ENCODE assay signal across 1 cellular context in the genomic region with DNA sequence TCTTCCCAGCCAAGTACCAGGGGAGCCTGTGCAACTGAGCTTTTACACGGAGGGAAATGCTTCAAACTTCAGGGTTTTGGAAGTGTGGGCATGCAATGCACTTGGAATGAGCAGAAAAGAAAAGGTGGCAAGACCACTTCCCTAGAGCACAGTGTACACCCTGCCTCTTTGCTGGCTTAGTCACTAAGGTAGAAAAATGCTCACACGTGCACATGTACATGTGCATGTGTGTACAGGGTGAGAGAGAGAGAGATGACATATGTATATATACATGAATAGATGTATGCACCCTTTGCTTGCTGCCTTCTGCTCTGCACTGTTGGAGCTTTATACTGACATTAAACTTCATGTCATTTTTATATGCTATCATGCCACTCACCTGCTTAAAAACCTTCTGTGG.
TF ChIP-seq lines count a peak whose summit lies in the region.

No MANE protein-coding gene starts in this region.

TF ChIP-seq in K562, 482 proteins besides CTCF, POLR2A, EP300 and RAD21:
- TF ChIP-seq TRIM28 (IDR thresholded peaks at IDR 0.05) = no peak
- TF ChIP-seq GABPB1 (CRISPR knock-in tag; IDR thresholded peaks at IDR 0.05) = no peak
- TF ChIP-seq ZNF384 (IDR thresholded peaks at IDR 0.05; ENCODE audit: low read depth, low read length) = no peak
- TF ChIP-seq CHAMP1 (IDR thresholded peaks at IDR 0.05) = no peak
- TF ChIP-seq, protein P1, sequence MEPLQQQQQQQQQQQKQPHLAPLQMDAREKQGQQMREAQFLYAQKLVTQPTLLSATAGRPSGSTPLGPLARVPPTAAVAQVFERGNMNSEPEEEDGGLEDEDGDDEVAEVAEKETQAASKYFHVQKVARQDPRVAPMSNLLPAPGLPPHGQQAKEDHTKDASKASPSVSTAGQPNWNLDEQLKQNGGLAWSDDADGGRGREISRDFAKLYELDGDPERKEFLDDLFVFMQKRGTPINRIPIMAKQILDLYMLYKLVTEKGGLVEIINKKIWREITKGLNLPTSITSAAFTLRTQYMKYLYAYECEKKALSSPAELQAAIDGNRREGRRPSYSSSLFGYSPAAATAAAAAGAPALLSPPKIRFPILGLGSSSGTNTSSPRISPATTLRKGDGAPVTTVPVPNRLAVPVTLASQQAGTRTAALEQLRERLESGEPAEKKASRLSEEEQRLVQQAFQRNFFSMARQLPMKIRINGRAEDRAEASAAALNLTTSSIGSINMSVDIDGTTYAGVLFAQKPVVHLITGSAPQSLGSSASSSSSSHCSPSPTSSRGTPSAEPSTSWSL (CRISPR knock-in tag; IDR thresholded peaks at IDR 0.05; ENCODE audit: borderline replicate concordance) = no peak
- no peak for TF ChIP-seq HOXB6 (CRISPR knock-in tag; IDR thresholded peaks at IDR 0.05; ENCODE audit: borderline replicate concordance)
- no peak for TF ChIP-seq TGIF2 (CRISPR knock-in tag; IDR thresholded peaks at IDR 0.05)
- TF ChIP-seq MEIS2 (IDR thresholded peaks at IDR 0.05; ENCODE audit: partially characterized antibody) = no peak
- TF ChIP-seq, protein P2, sequence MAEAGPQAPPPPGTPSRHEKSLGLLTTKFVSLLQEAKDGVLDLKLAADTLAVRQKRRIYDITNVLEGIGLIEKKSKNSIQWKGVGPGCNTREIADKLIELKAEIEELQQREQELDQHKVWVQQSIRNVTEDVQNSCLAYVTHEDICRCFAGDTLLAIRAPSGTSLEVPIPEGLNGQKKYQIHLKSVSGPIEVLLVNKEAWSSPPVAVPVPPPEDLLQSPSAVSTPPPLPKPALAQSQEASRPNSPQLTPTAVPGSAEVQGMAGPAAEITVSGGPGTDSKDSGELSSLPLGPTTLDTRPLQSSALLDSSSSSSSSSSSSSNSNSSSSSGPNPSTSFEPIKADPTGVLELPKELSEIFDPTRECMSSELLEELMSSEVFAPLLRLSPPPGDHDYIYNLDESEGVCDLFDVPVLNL (CRISPR knock-in tag; IDR thresholded peaks at IDR 0.05; ENCODE audit: low read depth) = no peak
- no peak for TF ChIP-seq NR2C2 (CRISPR knock-in tag; IDR thresholded peaks at IDR 0.05)
- no peak for TF ChIP-seq NR2C2 (tag; IDR thresholded peaks at IDR 0.05)
- no peak for TF ChIP-seq EHMT2 (IDR thresholded peaks at IDR 0.05)
- TF ChIP-seq POLR3A (IDR thresholded peaks at IDR 0.05; ENCODE audit: borderline replicate concordance, extremely low read depth, insufficient read depth, insufficient read length) = no peak
- TF ChIP-seq, protein P3, sequence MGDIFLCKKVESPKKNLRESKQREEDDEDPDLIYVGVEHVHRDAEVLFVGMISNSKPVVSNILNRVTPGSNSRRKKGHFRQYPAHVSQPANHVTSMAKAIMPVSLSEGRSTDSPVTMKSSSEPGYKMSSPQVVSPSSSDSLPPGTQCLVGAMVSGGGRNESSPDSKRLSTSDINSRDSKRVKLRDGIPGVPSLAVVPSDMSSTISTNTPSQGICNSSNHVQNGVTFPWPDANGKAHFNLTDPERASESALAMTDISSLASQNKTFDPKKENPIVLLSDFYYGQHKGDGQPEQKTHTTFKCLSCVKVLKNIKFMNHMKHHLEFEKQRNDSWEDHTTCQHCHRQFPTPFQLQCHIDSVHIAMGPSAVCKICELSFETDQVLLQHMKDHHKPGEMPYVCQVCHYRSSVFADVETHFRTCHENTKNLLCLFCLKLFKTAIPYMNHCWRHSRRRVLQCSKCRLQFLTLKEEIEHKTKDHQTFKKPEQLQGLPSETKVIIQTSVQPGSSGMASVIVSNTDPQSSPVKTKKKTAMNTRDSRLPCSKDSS (IDR thresholded peaks at IDR 0.05; ENCODE audit: low read depth, partially characterized antibody) = no peak
- TF ChIP-seq ZNF444 (CRISPR knock-in tag; IDR thresholded peaks at IDR 0.05) = no peak
- no peak for TF ChIP-seq HMG20A (CRISPR knock-in tag; conservative IDR thresholded peaks at IDR 0.05)
- no peak for TF ChIP-seq CREM (IDR thresholded peaks at IDR 0.05; ENCODE audit: low read depth)
- no peak for TF ChIP-seq SMARCA4 (IDR thresholded peaks at IDR 0.05)
TF ChIP-seq in K562: peak in this region for 0.
